ENCODE assay signal across 21 cellular contexts in the genomic region with DNA sequence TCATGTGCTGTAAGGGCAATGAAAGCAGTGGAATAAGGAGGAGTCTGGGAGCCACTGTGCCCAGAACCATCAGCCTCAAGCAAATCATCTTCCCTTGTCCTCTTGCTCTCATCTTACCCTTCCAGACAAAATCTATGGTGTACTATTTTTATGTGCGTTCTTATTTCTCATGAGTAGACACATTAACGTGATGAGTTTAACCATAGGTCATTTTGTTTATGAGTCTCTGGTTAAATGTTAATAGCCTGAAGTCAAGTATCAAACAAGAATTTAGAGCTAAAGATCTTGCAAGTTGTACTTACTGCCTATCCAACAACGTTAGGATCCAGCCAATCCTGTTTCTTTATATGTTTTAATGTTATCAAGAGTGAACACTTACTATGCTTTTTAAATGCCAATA.
DNase-seq lines count a peak whose midpoint lies in the region; ATAC-seq and TF ChIP-seq lines count a peak whose summit lies in the region.
"Had no signal": no experiment of that assay in that cellular context is flagged by ENCODE, and none has a peak within 500 bp of the region (broad histone marks: within the 10 kb centered on the region; RNA-seq: fewer than 3 reads in every experiment).

No MANE protein-coding gene starts in this region.

- 64% methylated on average over 3 of the region's 3 CpGs for WGBS in hepatocyte (ENCODE audit: low lambda C conversion rate, missing lambda C conversion rate)
- WGBS in smooth muscle cell (ENCODE audit: low lambda C conversion rate): 83% methylated on average over 3 of the region's 3 CpGs
- 77 to 81% methylated on average over 3 of the region's 3 CpGs for WGBS in body of pancreas, 2 donors

- H2AFZ ChIP-seq in hepatocyte (no peak overlapping the region), neuron (ENCODE audit: low read depth, low read length) (peak overlapping the region; percentile 28), smooth muscle cell (ENCODE audit: low read depth) (no peak overlapping the region)

- H3K4me1 ChIP-seq in left ventricle myocardium inferior (peaks cover 42% of the 10 kb centered on the region), hepatocyte (ENCODE audit: insufficient read depth) (peaks cover 12% of the 10 kb centered on the region), neuron (ENCODE audit: insufficient read depth, low read length) (peaks cover 3% of the 10 kb centered on the region), smooth muscle cell (ENCODE audit: low read depth) (no peaks in the 10 kb centered on the region), body of pancreas (no peaks in the 10 kb centered on the region)
- H3K4me1 ChIP-seq: BLaER1, SJSA1 had no signal

- TF ChIP-seq CTCF in left ventricle myocardium inferior (IDR thresholded peaks at IDR 0.05; ENCODE audit: borderline replicate concordance) (no peak), hepatocyte (IDR thresholded peaks at IDR 0.05; ENCODE audit: poor library complexity) (no peak), smooth muscle cell (IDR thresholded peaks at IDR 0.05; ENCODE audit: borderline replicate concordance, insufficient read depth, poor library complexity, severe bottlenecking) (no peak), body of pancreas (IDR thresholded peaks at IDR 0.05) (no peak)

- ATAC-seq in left lobe of liver (no peak), body of pancreas (no peak)
- ATAC-seq: PC-3, Right ventricle myocardium inferior had no signal

- H3K4me2 ChIP-seq in hepatocyte (no peak overlapping the region), smooth muscle cell (peak overlapping the region; percentile 65)
- H3K4me2 ChIP-seq: BLaER1 had no signal

- H3K79me2 ChIP-seq in hepatocyte (no peaks in the 10 kb centered on the region), smooth muscle cell (ENCODE audit: low read depth) (no peaks in the 10 kb centered on the region)

- H3K27me3 ChIP-seq in left ventricle myocardium inferior (ENCODE audit: low read depth) (no peaks in the 10 kb centered on the region), hepatocyte (no peaks in the 10 kb centered on the region), neuron (ENCODE audit: insufficient read depth, low read length) (no peaks in the 10 kb centered on the region), smooth muscle cell (ENCODE audit: low read depth) (no peaks in the 10 kb centered on the region), body of pancreas (no peaks in the 10 kb centered on the region)
- H3K27me3 ChIP-seq: BLaER1, SJSA1 had no signal

- TF ChIP-seq POLR2A in body of pancreas (IDR thresholded peaks at IDR 0.05): no peak

- H4K20me1 ChIP-seq in hepatocyte (ENCODE audit: insufficient read depth, poor library complexity, severe bottlenecking) (no peaks in the 10 kb centered on the region), smooth muscle cell (ENCODE audit: low read depth) (no peaks in the 10 kb centered on the region)
- H4K20me1 ChIP-seq: BLaER1 had no signal

- intact Hi-C loops in left ventricle myocardium inferior (cut with micrococcal nuclease) (no loop called here), cardiac septum (cut with DNase I) (loop anchor here (10.0 kb wide), 1 partner anchor 107 kb away; no protein-coding TSS in a partner anchor), body of pancreas (cut with DNase I) (no loop called here)

- no peaks in the 10 kb centered on the region for H3K9me2 ChIP-seq in hepatocyte (replicated peaks; ENCODE audit: insufficient read depth)

- H3K36me3 ChIP-seq in left ventricle myocardium inferior (no peaks in the 10 kb centered on the region), hepatocyte (replicated peaks; ENCODE audit: insufficient read depth, low read depth) (no peaks in the 10 kb centered on the region), neuron (ENCODE audit: insufficient read depth, low read length) (no peaks in the 10 kb centered on the region), smooth muscle cell (ENCODE audit: low read depth) (no peaks in the 10 kb centered on the region), body of pancreas (replicated peaks in 1 of 2; ENCODE audit: insufficient read depth in 1 of 2, low read depth in 2 of 2) (no peaks in the 10 kb centered on the region)
- H3K36me3 ChIP-seq: BLaER1, SJSA1 had no signal

- DNase-seq in left ventricle myocardium inferior (no peak), cardiac septum (ENCODE audit: low spot score) (no peak), hepatocyte (ENCODE audit: low spot score) (no peak), smooth muscle cell (lab: John Stamatoyannopoulos, UW; ENCODE audit: unreplicated experiment) (no peak), germinal center (ENCODE audit: low spot score) (no peak), left lobe of liver (ENCODE audit: low spot score) (no peak), body of pancreas (no peak)
- DNase-seq: CD4-positive, CD25-positive, alpha-beta regulatory T cell; DMS153; DND-41; HCEC 1CT; Karpas-422; NCI-H1930; NCI-H2107; NCI-H524; NK-92 treated with Interleukin-12 subunit alpha and Interleukin-12 subunit beta, amount 100 ng/mL, for 24 hours; PC-3 had no signal

- no peak overlapping the region for H3K9ac ChIP-seq in smooth muscle cell (ENCODE audit: low read depth)
- H3K9ac ChIP-seq: BLaER1 had no signal

- H3K9me3 ChIP-seq in left ventricle myocardium inferior (replicated peaks): no peaks in the 10 kb centered on the region
- H3K9me3 ChIP-seq in hepatocyte (ENCODE audit: low read depth): no peaks in the 10 kb centered on the region
- no peaks in the 10 kb centered on the region for H3K9me3 ChIP-seq in neuron (ENCODE audit: low read length)
- no peaks in the 10 kb centered on the region for H3K9me3 ChIP-seq in smooth muscle cell (replicated peaks; ENCODE audit: low read depth)
- H3K9me3 ChIP-seq in body of pancreas: no peaks in the 10 kb centered on the region
- H3K9me3 ChIP-seq: BLaER1, SJSA1 had no signal

- H3K4me3 ChIP-seq in left ventricle myocardium inferior: no peak overlapping the region
- no peak overlapping the region for H3K4me3 ChIP-seq in hepatocyte
- H3K4me3 ChIP-seq in neuron (ENCODE audit: low read length): no peak overlapping the region
- H3K4me3 ChIP-seq in smooth muscle cell: no peak overlapping the region
- H3K4me3 ChIP-seq in body of pancreas: no peak overlapping the region
- H3K4me3 ChIP-seq: BLaER1, SJSA1 had no signal

- H3K27ac ChIP-seq in left ventricle myocardium inferior (replicated peaks) (peak overlapping the region; percentile 87), hepatocyte (peak overlapping the region; percentile 5), smooth muscle cell (ENCODE audit: low read depth) (peak overlapping the region; percentile 59), body of pancreas (no peak overlapping the region)
- H3K27ac ChIP-seq: BLaER1, SJSA1 had no signal

- peaks cover 4% of the 10 kb centered on the region for H3F3A ChIP-seq in smooth muscle cell (ENCODE audit: low read depth)

Comparison
In these comparisons a context has a peak if more than half of its experiments do, and no peak if none do; other contexts are left out.
1. H3K27ac ChIP-seq: peak in left ventricle myocardium inferior (single experiment), hepatocyte (single experiment) and smooth muscle cell (single experiment); none in body of pancreas (0 of 4).